In the genomic region with DNA sequence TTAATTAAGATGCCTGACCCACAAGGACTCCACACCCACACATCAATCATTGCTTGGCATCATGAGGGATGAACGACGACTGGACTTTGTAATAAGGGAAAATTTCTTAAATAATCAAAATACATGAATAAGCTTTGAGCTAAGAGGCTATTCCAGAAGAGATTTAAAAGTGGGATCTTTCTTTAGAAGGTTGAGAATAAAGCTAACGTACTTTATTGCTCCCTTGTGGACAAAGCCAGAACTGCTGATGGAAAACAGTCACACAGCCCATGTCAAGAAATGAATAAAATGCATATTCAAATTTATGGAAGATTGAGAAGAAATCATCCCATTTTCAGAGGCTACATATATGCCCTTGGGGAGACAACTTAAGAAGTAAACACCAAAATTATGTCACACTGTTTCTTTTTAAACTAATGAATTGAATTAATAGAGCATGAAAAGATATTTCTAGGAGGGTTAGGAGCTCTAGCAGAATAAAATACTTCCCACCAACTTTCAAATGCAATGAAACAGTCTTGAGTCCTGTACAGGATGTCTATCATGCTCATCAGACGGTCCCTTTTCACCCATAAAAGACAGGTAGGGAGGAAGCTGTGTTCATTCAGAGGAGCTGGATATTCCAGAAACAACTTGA, we compare ENCODE assay signal across 8 cellular contexts.
A peak's percentile ranks its signal among the peaks of the same experiment; 100 is the strongest.
DNase-seq lines count a peak whose midpoint lies in the region; ATAC-seq, FAIRE-seq and TF ChIP-seq lines count a peak whose summit lies in the region.

No MANE protein-coding gene starts in this region.

- H4K8ac ChIP-seq in H1 (ENCODE audit: extremely low read depth, insufficient read depth, low read length), result no peak overlapping the region

- CTCF ChIA-PET in H1 (lab: Charles Lee; ENCODE audit: partially characterized antibody), result interaction anchor here (0.6 to 5.1 kb wide), 46 partner anchors 9 to 356 kb away, joined by 3 to 59 read pairs (median 4); a partner anchor contains a TSS

- no peak overlapping the region for H2AK5ac ChIP-seq in H1 (ENCODE audit: low read depth, low read length)

- peaks cover 0 to 1% of the 10 kb centered on the region in 2 experiments for H4K20me1 ChIP-seq in H1 (replicated peaks in 1 of 2; ENCODE audit: control insufficient read depth in 1 of 2, insufficient read depth in 2 of 2, low read length in 2 of 2)

- H3K27me3 Mint-ChIP-seq in nephron progenitor cell (ENCODE audit: low read depth, poor library complexity), result peaks cover 6% of the 10 kb centered on the region

- no peaks in the 10 kb centered on the region for H3K36me3 Mint-ChIP-seq in nephron progenitor cell (ENCODE audit: low read depth)

- H3K14ac ChIP-seq in H1 (ENCODE audit: insufficient read length), result no peak overlapping the region

- H3K4me1 Mint-ChIP-seq in nephron progenitor cell, result peaks cover 20% of the 10 kb centered on the region

- FAIRE-seq in H1 (lab: Jason Lieb, UNC), result peak; percentile 74

- POLR2A ChIA-PET in H1 (lab: Charles Lee; ENCODE audit: partially characterized antibody), result interaction anchor here (0.7 to 1.1 kb wide), 4 partner anchors 11 to 361 kb away, joined by 3 to 5 read pairs (median 4); no protein-coding TSS in a partner anchor

- H3K36me3 ChIP-seq in H1 (ENCODE audit: control insufficient read depth in 2 of 4, insufficient read depth in 4 of 4, low read length in 3 of 4), result no peaks in the 10 kb centered on the region

- H3K56ac ChIP-seq in H1 (replicated peaks; ENCODE audit: insufficient read length, low read depth, low read length), result no peak overlapping the region

- H3K4me2 ChIP-seq in H1 (ENCODE audit: insufficient read depth in 1 of 2, low read depth in 2 of 2, low read length in 2 of 2), result no peak overlapping the region

- H4K91ac ChIP-seq in H1 (replicated peaks; ENCODE audit: insufficient read length, low read length), result no peak overlapping the region

- no peaks in the 10 kb centered on the region for H3K79me1 ChIP-seq in H1 (ENCODE audit: low read depth, low read length)

- no peaks in the 10 kb centered on the region for H3K4me1 ChIP-seq in H1 (replicated peaks in 1 of 4; ENCODE audit: control insufficient read depth in 3 of 4, insufficient read depth in 4 of 4, low read length in 3 of 4)

- no peak overlapping the region for H3K4me3 ChIP-seq in H1 (ENCODE audit: extremely low read depth in 1 of 4, insufficient read depth in 2 of 4, low read depth in 3 of 4, low read length in 4 of 4)

- TF ChIP-seq EP300 in H1 (IDR thresholded peaks at IDR 0.05; ENCODE audit: borderline replicate concordance in 1 of 2, low read depth in 2 of 2, low read length in 2 of 2), result no peak

- H3K27ac Mint-ChIP-seq in nephron progenitor cell, result peak overlapping the region; percentile 24

- TF ChIP-seq POLR2A in H1 (IDR thresholded peaks at IDR 0.05; ENCODE audit: control extremely low read depth in 1 of 2, low read depth in 2 of 2, low read length in 2 of 2), result no peak

- TF ChIP-seq CTCF in GM10266 (IDR thresholded peaks at IDR 0.05; ENCODE audit: control insufficient read depth, insufficient read depth, low read depth, missing control alignments), result peak; percentile 41
- peak in 2 of 3 experiments; percentile 46 to 62; a peak in 2 of 4 replicates for TF ChIP-seq CTCF in H1 (IDR thresholded peaks at IDR 0.05; ENCODE audit: control extremely low read depth in 1 of 3, insufficient read depth in 1 of 3, low read depth in 1 of 3, low read length in 3 of 3)
- peak; percentile 70 for TF ChIP-seq CTCF in nephron progenitor cell (IDR thresholded peaks at IDR 0.05)

- H3K18ac ChIP-seq in H1 (ENCODE audit: extremely low read depth, low read length), result no peak overlapping the region

- no peaks in the 10 kb centered on the region for H3K79me2 ChIP-seq in H1 (ENCODE audit: control insufficient read depth in 1 of 2, insufficient read depth in 2 of 2, low read length in 2 of 2)

- H2BK120ac ChIP-seq in H1 (replicated peaks; ENCODE audit: low read depth, low read length), result no peak overlapping the region

- H2BK15ac ChIP-seq in H1 (ENCODE audit: low read length), result no peak overlapping the region

- DNase-seq in AML-193 (lab: John Stamatoyannopoulos, UW) (peak; percentile 53 to 62), GM10266 (ENCODE audit: extremely low spot score) (peak; percentile 31), RKO (ENCODE audit: low spot score) (peak; percentile 30), H1 (ENCODE audit: low read depth in 1 of 2, low spot score in 2 of 2) (no peak), nephron progenitor cell (no peak), NCI-H446 treated with DMSO at 0.1 percent for 48 hours (lab: John Stamatoyannopoulos, UW) (no peak)

- H3K4ac ChIP-seq in H1 (replicated peaks; ENCODE audit: insufficient read length, low read depth, low read length), result no peak overlapping the region

- WGBS in H1 (ENCODE audit: extremely low coverage in 1 of 2, insufficient coverage in 1 of 2, insufficient read length in 1 of 2, insufficient replicate concordance in 2 of 2, low coverage in 1 of 2, low lambda C conversion rate in 2 of 2, missing lambda C conversion rate in 1 of 2), 2 experiments, result 80% methylated on average over 4 of the region's 4 CpGs; no CpG with 5 or more reads in 1 of the 2 experiments

- H2AFZ ChIP-seq in H1 (ENCODE audit: low read length), result no peak overlapping the region

- no peak overlapping the region for H4K5ac ChIP-seq in H1 (ENCODE audit: insufficient read length, low read depth, low read length)

- no peak overlapping the region for H3K23ac ChIP-seq in H1 (ENCODE audit: insufficient read length)

- no peaks in the 10 kb centered on the region for H3K27me3 ChIP-seq in H1 (replicated peaks in 1 of 4; ENCODE audit: control insufficient read depth in 3 of 4, extremely low read depth in 1 of 4, insufficient read depth in 3 of 4, low read length in 3 of 4)

- H3K4me3 Mint-ChIP-seq in nephron progenitor cell, result no peak overlapping the region

- H3K27ac ChIP-seq in H1 (ENCODE audit: low read depth, low read length), result no peak overlapping the region

- ATAC-seq in HG03460 (IDR thresholded peaks at IDR 0.05; ENCODE audit: unreplicated experiment), result no peak
- ATAC-seq in HG03039 (IDR thresholded peaks at IDR 0.05; ENCODE audit: unreplicated experiment), result no peak

- H3K23me2 ChIP-seq in H1 (ENCODE audit: low read depth, low read length), result no peaks in the 10 kb centered on the region

- H3K9ac ChIP-seq in H1 (replicated peaks in 1 of 4; ENCODE audit: extremely low read depth in 1 of 4, low read depth in 3 of 4, low read length in 3 of 4), result no peak overlapping the region

- TF ChIP-seq RAD21 in H1 (IDR thresholded peaks at IDR 0.05 in 1 of 2, conservative IDR thresholded peaks at IDR 0.05 in 1 of 2; ENCODE audit: low read depth in 2 of 2, low read length in 2 of 2), result peak; percentile 62 to 66

- no peaks in the 10 kb centered on the region for H3K9me3 Mint-ChIP-seq in nephron progenitor cell

- H2BK20ac ChIP-seq in H1 (ENCODE audit: low read length), result no peak overlapping the region

- H2BK5ac ChIP-seq in H1 (ENCODE audit: low read depth, low read length), result no peak overlapping the region

- H3K9me3 ChIP-seq in H1 (ENCODE audit: insufficient read depth in 2 of 2, low read depth in 1 of 2, low read length in 1 of 2), result no peaks in the 10 kb centered on the region

- H2BK12ac ChIP-seq in H1 (ENCODE audit: low read depth, low read length), result no peak overlapping the region

TF ChIP-seq in H1, 55 proteins besides CTCF, POLR2A, EP300 and RAD21:
- TF ChIP-seq BCL11A (IDR thresholded peaks at IDR 0.05; ENCODE audit: low read depth in 2 of 2, low read length in 2 of 2) (no peak), TAF7 (optimal IDR thresholded peaks at IDR 0.05; ENCODE audit: borderline replicate concordance, low read depth, low read length) (no peak), MAFK (IDR thresholded peaks at IDR 0.05; ENCODE audit: low read depth, low read length) (no peak), YY1 (IDR thresholded peaks at IDR 0.05; ENCODE audit: low read depth, low read length) (no peak), POU5F1 (IDR thresholded peaks at IDR 0.05; ENCODE audit: low read depth, low read length) (no peak), EZH2 (IDR thresholded peaks at IDR 0.05; ENCODE audit: low read depth, low read length, severe bottlenecking) (no peak), SIN3A (conservative IDR thresholded peaks at IDR 0.05 in 1 of 2, IDR thresholded peaks at IDR 0.05 in 1 of 2; ENCODE audit: low read depth in 1 of 2, low read length in 2 of 2) (no peak)
TF ChIP-seq in H1: peak in this region for 0.

Comparison
In these comparisons a context has a peak if more than half of its experiments do, and no peak if none do; other contexts are left out.
1. DNase-seq: peak in AML-193 (2 of 2), GM10266 (single experiment) and RKO (single experiment); none in H1 (0 of 2), nephron progenitor cell (single experiment) and NCI-H446 treated with DMSO at 0.1 percent for 48 hours (single experiment).
2. Peak in every context shown above with its lines, with median percentiles within 50 percentile points of each other: CTCF ChIP-seq.